Comparison of ENCODE assay signal across 16 cellular contexts in genomic region chr11:12006552-12007229, GRCh38. TPM values are rescaled to one million over a fixed set of nuclear protein-coding genes. Genes with fewer than 3 reads are reported as not detected.
DNase-seq lines count a peak whose midpoint lies in the region; ATAC-seq and TF ChIP-seq lines count a peak whose summit lies in the region.
"Had no signal": no experiment of that assay in that cellular context is flagged by ENCODE, and none has a peak within 500 bp of the region (broad histone marks: within the 10 kb centered on the region; RNA-seq: fewer than 3 reads in every experiment).

No MANE protein-coding gene starts in this region.

- peaks cover 15% of the 10 kb centered on the region for H3K36me3 Mint-ChIP-seq in neural progenitor cell

- H3F3A ChIP-seq in neural progenitor cell (ENCODE audit: low read depth) = peaks cover 5% of the 10 kb centered on the region

- H3K36me3 ChIP-seq in RWPE2 (ENCODE audit: low read depth) = peaks cover 13% of the 10 kb centered on the region
- peaks cover 4% of the 10 kb centered on the region for H3K36me3 ChIP-seq in neural progenitor cell
- H3K36me3 ChIP-seq: ovary had no signal

- H3K4me3 ChIP-seq in AG04449 (ENCODE audit: low read depth, low read length) (peak overlapping the region; percentile 94), RWPE2 (ENCODE audit: severe bottlenecking) (no peak overlapping the region), epithelial cell of proximal tubule (ENCODE audit: low read depth, low read length) (peak overlapping the region; percentile 74), neural progenitor cell (no peak overlapping the region)
- H3K4me3 ChIP-seq: ovary, SK-N-MC had no signal

- peak overlapping the region; percentile 63 for H3K27ac ChIP-seq in RWPE2 (ENCODE audit: poor library complexity, severe bottlenecking)
- H3K27ac ChIP-seq in neural progenitor cell = no peak overlapping the region
- H3K27ac ChIP-seq: ovary, SK-N-MC had no signal

- H3K4me2 ChIP-seq in neural progenitor cell = no peak overlapping the region

- DNase-seq in AG04449 (ENCODE audit: low read depth, low spot score) = no peak
- DNase-seq in RWPE2 (ENCODE audit: low spot score) = no peak
- DNase-seq in epithelial cell of proximal tubule (ENCODE audit: low read depth) = no peak
- no peak for DNase-seq in neural progenitor cell (ENCODE audit: low spot score)
- no peak for DNase-seq in activated effector memory CD4-positive, alpha-beta T cell treated with Interleukin-2 at 50 U/mL for 16 hours
- no peak for DNase-seq in stimulated activated CD4-positive, alpha-beta T cell treated with anti-CD3 and anti-CD28 coated beads, Interleukin-1b, Interleukin-23, amount 100 ng/mL, for 48 hours
- no peak for DNase-seq in GM10266 (ENCODE audit: extremely low spot score)
- no peak for DNase-seq in activated naive CD4-positive, alpha-beta T cell (lab: John Stamatoyannopoulos, UW)
- DNase-seq: activated CD8-positive, alpha-beta T cell treated with anti-CD3 and anti-CD28 coated beads for 36 hours; activated effector memory CD4-positive, alpha-beta T cell treated with anti-CD3 and anti-CD28 coated beads, Interleukin-2, amount 50 U/mL, for 16 hours; NCI-H146; NCI-H345; ovary; stimulated activated CD4-positive, alpha-beta T cell treated with anti-CD3 and anti-CD28 coated beads, Interleukin-12 subunit alpha, Interleukin-12 subunit beta, amount 100 ng/mL, for 4 hours had no signal

- H3K4me1 ChIP-seq in RWPE2 (ENCODE audit: insufficient read depth, poor library complexity, severe bottlenecking) = peaks cover 30% of the 10 kb centered on the region
- peaks cover 7% of the 10 kb centered on the region for H3K4me1 ChIP-seq in neural progenitor cell

- H3K79me2 ChIP-seq in neural progenitor cell (ENCODE audit: low read depth) = no peaks in the 10 kb centered on the region

- TF ChIP-seq CTCF in AG04449 (IDR thresholded peaks at IDR 0.05; ENCODE audit: insufficient read depth, low read length, missing control alignments) = no peak
- TF ChIP-seq CTCF in RWPE2 (IDR thresholded peaks at IDR 0.05; ENCODE audit: poor library complexity, severe bottlenecking) = no peak
- TF ChIP-seq CTCF in epithelial cell of proximal tubule (conservative IDR thresholded peaks at IDR 0.05; ENCODE audit: low read depth, low read length) = no peak
- TF ChIP-seq CTCF in neural progenitor cell (IDR thresholded peaks at IDR 0.05) = no peak
- TF ChIP-seq CTCF in GM10266 (IDR thresholded peaks at IDR 0.05; ENCODE audit: control insufficient read depth, insufficient read depth, low read depth, missing control alignments) = no peak

- CTCF ChIA-PET in AG04449 (lab: Yijun Ruan, JAX) = interaction anchor here (0.6 to 4.3 kb wide), 9 partner anchors 8 to 282 kb away, joined by 3 to 19 read pairs (median 5); no protein-coding TSS in a partner anchor

- peaks cover 19% of the 10 kb centered on the region for H4K20me1 ChIP-seq in neural progenitor cell (ENCODE audit: low read depth)

- H3K27ac Mint-ChIP-seq in neural progenitor cell = no peak overlapping the region
- H3K27ac Mint-ChIP-seq: activated CD8-positive, alpha-beta T cell treated with anti-CD3 and anti-CD28 coated beads for 36 hours had no signal

- POLR2A ChIA-PET in AG04449 (lab: Yijun Ruan, JAX) = no interaction called here

- no peaks in the 10 kb centered on the region for H3K27me3 ChIP-seq in RWPE2 (ENCODE audit: insufficient read depth, poor library complexity, severe bottlenecking)
- H3K27me3 ChIP-seq in neural progenitor cell = peaks cover 34% of the 10 kb centered on the region
- H3K27me3 ChIP-seq: ovary had no signal

- H3K9me3 Mint-ChIP-seq in neural progenitor cell = no peaks in the 10 kb centered on the region
- H3K9me3 Mint-ChIP-seq: activated CD8-positive, alpha-beta T cell treated with anti-CD3 and anti-CD28 coated beads for 36 hours had no signal

- H3K9ac ChIP-seq in neural progenitor cell = no peak overlapping the region

- ATAC-seq in RWPE2 (ENCODE audit: low read depth) = no peak
- ATAC-seq: activated CD8-positive, alpha-beta T cell treated with anti-CD3 and anti-CD28 coated beads for 36 hours; HCT116 had no signal

- H3K4me1 Mint-ChIP-seq in neural progenitor cell = peaks cover 16% of the 10 kb centered on the region

- H2AFZ ChIP-seq in neural progenitor cell (replicated peaks) = no peak overlapping the region

- H3K27me3 Mint-ChIP-seq in neural progenitor cell (ENCODE audit: insufficient read depth, low read depth) = peaks cover 3% of the 10 kb centered on the region

- peak overlapping the region; percentile 85 for H3K4me3 Mint-ChIP-seq in neural progenitor cell
- H3K4me3 Mint-ChIP-seq: activated CD8-positive, alpha-beta T cell treated with anti-CD3 and anti-CD28 coated beads for 36 hours had no signal

- H3K9me3 ChIP-seq in RWPE2 (ENCODE audit: severe bottlenecking) (no peaks in the 10 kb centered on the region), neural progenitor cell (ENCODE audit: low read depth) (no peaks in the 10 kb centered on the region)
- H3K9me3 ChIP-seq: ovary had no signal

RNA-seq across cellular contexts. Expression of gene DKK3, which starts 1.7 kb away (rescaled TPM):
- total RNA-seq in epithelial cell of proximal tubule (54.5 and 133 TPM in 2 replicates), neural progenitor cell (ENCODE audit: low replicate concordance) (23.9 and 26.1 TPM in 2 replicates)
- total RNA-seq: activated CD8-positive, alpha-beta T cell treated with anti-CD3 and anti-CD28 coated beads for 36 hours had no signal

Comparison
In these comparisons a context has a peak if more than half of its experiments do, and no peak if none do; other contexts are left out.
1. H3K4me3 ChIP-seq: peak in AG04449 (single experiment) and epithelial cell of proximal tubule (single experiment); none in RWPE2 (single experiment) and neural progenitor cell (single experiment).